In the genomic region with DNA sequence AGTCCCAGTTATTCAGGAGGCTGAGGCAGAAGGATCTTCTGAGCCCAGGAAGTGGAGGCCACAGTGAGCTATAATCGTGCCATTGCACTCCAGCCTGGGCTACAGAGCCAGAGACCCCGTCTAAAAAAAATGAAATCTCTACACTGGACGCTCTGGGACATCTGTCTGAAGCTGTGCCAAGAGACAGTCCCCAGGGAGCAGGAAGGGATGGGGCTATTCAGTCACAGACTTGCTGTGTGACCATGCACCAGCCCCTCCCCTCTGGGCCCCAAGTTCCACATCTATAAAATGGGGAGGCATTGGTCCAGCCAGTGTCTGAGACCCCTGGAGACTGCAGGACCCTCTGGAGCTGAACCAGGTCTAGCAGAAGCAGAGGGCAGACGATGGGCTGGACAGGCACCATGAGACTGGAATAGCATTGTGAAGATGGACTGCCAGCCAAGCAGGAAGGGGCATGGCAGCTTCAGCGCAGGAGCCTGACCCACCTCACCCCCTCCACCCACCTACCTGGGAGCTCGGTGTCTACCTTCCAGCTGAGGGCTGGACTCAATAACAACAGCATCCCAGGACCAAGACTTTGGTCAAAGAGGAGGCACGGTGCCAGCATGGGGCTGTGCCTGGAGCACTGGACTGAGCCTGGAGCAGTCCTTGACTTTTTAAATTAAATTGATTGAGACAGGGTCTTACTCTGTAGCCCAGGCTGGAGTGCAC, we compare ENCODE assay signal across 1 cellular context.
TF ChIP-seq lines count a peak whose summit lies in the region.

No MANE protein-coding gene starts in this region.

TF ChIP-seq in IMR-90, 13 proteins besides CTCF, POLR2A, EP300 and RAD21:
- TF ChIP-seq NFE2L2 (IDR thresholded peaks at IDR 0.05; ENCODE audit: low read depth, low read length) (no peak), BHLHE40 (IDR thresholded peaks at IDR 0.05; ENCODE audit: low read depth, low read length) (no peak), MAZ (IDR thresholded peaks at IDR 0.05; ENCODE audit: borderline replicate concordance, low read depth, low read length) (no peak), MAFK (IDR thresholded peaks at IDR 0.05; ENCODE audit: low read depth, low read length) (no peak), MXI1 (IDR thresholded peaks at IDR 0.05; ENCODE audit: borderline replicate concordance, low read depth, low read length) (no peak), CHD1 (IDR thresholded peaks at IDR 0.05; ENCODE audit: low read depth, low read length) (no peak), RCOR1 (IDR thresholded peaks at IDR 0.05; ENCODE audit: insufficient replicate concordance, low read length) (no peak), RFX5 (IDR thresholded peaks at IDR 0.05; ENCODE audit: low read depth, low read length) (no peak)
